In the genomic region with DNA sequence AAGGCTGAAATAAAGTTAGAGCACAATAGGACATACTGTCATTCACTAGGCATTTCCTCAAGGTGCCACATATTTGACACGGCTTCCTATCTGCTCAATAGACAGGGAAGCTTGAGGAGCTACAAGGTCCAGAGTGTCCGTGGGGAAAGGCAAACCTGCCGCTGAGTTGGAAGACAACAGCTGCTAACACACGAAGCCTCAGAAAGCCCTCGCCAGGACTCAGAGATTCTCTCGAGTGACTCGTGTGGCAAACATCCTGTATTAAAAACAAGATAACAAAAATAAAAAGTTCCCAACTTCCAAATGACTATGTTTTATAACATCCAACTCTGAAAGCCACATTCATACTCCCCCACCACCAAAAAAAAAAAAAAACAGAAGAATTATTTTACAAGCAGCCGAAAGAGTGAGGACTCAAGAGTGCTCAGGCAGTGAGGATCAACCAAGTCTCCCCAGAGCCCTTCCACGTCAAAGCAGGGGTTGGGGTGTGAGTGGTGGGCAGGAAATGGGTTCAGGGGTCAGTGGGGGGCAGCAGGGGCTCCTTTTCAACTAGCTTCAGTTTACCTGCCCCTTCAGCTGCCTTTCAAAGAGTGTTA, we compare ENCODE assay signal across 9 cellular contexts.
DNase-seq lines count a peak whose midpoint lies in the region; ATAC-seq, FAIRE-seq and TF ChIP-seq lines count a peak whose summit lies in the region.
"Had no signal": no experiment of that assay in that cellular context is flagged by ENCODE, and none has a peak within 500 bp of the region (broad histone marks: within the 10 kb centered on the region; RNA-seq: fewer than 3 reads in every experiment).

No MANE protein-coding gene starts in this region.

- H3K4me3 ChIP-seq in left ventricle myocardium inferior, result no peak overlapping the region
- no peak overlapping the region for H3K4me3 ChIP-seq in kidney (ENCODE audit: low read length in 2 of 2)
- H3K4me3 ChIP-seq in upper lobe of right lung, result no peak overlapping the region
- H3K4me3 ChIP-seq: SK-N-MC had no signal

- H3K27ac ChIP-seq in left ventricle myocardium inferior (replicated peaks) (peak overlapping the region; percentile 93), kidney (ENCODE audit: low read depth in 2 of 2, low read length in 2 of 2) (peak overlapping the region; percentile 11 to 12), upper lobe of right lung (peak overlapping the region; percentile 48)

- TF ChIP-seq CTCF in left ventricle myocardium inferior (IDR thresholded peaks at IDR 0.05; ENCODE audit: borderline replicate concordance) (no peak), kidney (IDR thresholded peaks at IDR 0.05; ENCODE audit: borderline replicate concordance, extremely low read depth, insufficient read depth) (no peak), upper lobe of right lung (IDR thresholded peaks at IDR 0.05) (no peak), GM13976 (IDR thresholded peaks at IDR 0.05; ENCODE audit: borderline replicate concordance, control extremely low read depth, extremely low read depth, insufficient read depth, missing control alignments) (no peak)

- H3K36me3 ChIP-seq in left ventricle myocardium inferior (no peaks in the 10 kb centered on the region), kidney (ENCODE audit: control insufficient read depth in 1 of 2, insufficient read depth in 2 of 2, low read length in 2 of 2) (peaks cover 0 to 3% of the 10 kb centered on the region in 2 donors), upper lobe of right lung (peaks cover 10% of the 10 kb centered on the region)

- peak overlapping the region; percentile 87 for H3K27ac Mint-ChIP-seq in activated T-helper 17 cell treated with anti-CD3 and anti-CD28 coated beads, Interleukin-2, amount 50 U/mL, for 72 hours

- intact Hi-C loops in left ventricle myocardium inferior (cut with micrococcal nuclease), result no loop called here
- intact Hi-C loops in left cardiac atrium (cut with DNase I), result no loop called here
- intact Hi-C loops in kidney (cut with DNase I), result no loop called here
- intact Hi-C loops in upper lobe of right lung (cut with DNase I), result no loop called here

- in situ Hi-C loops in GM13976 (cut with MboI; ENCODE audit: low sequenced_read_pairs, unreplicated experiment), result no loop called here

- H3K27me3 ChIP-seq in left ventricle myocardium inferior (ENCODE audit: low read depth), result no peaks in the 10 kb centered on the region
- H3K27me3 ChIP-seq in upper lobe of right lung, result no peaks in the 10 kb centered on the region

- no peaks in the 10 kb centered on the region for H3K27me3 Mint-ChIP-seq in activated T-helper 17 cell treated with anti-CD3 and anti-CD28 coated beads, Interleukin-2, amount 50 U/mL, for 72 hours

- H3K4me1 ChIP-seq in left ventricle myocardium inferior, result peaks cover 68% of the 10 kb centered on the region
- peaks cover 26 to 45% of the 10 kb centered on the region in 2 donors for H3K4me1 ChIP-seq in kidney (ENCODE audit: control insufficient read depth in 1 of 2, insufficient read depth in 1 of 2, low read depth in 1 of 2, low read length in 2 of 2)
- peaks cover 61% of the 10 kb centered on the region for H3K4me1 ChIP-seq in upper lobe of right lung

- no peak for FAIRE-seq in kidney (lab: Jason Lieb, UNC)

- peak overlapping the region in 1 of 2 donors; percentile 32 for H3K9ac ChIP-seq in kidney (ENCODE audit: low read length in 2 of 2)

- peak overlapping the region; percentile 76 for H3K4me3 Mint-ChIP-seq in activated T-helper 17 cell treated with anti-CD3 and anti-CD28 coated beads, Interleukin-2, amount 50 U/mL, for 72 hours

- H3K4me1 Mint-ChIP-seq in activated T-helper 17 cell treated with anti-CD3 and anti-CD28 coated beads, Interleukin-2, amount 50 U/mL, for 72 hours, result peaks cover 56% of the 10 kb centered on the region

- peaks cover 5% of the 10 kb centered on the region for H3K9me3 Mint-ChIP-seq in activated T-helper 17 cell treated with anti-CD3 and anti-CD28 coated beads, Interleukin-2, amount 50 U/mL, for 72 hours

- peaks cover 58% of the 10 kb centered on the region for H3K36me3 Mint-ChIP-seq in activated T-helper 17 cell treated with anti-CD3 and anti-CD28 coated beads, Interleukin-2, amount 50 U/mL, for 72 hours (ENCODE audit: low read depth)

- ATAC-seq in left cardiac atrium (no peak), upper lobe of right lung (no peak), HG03045 (IDR thresholded peaks at IDR 0.05; ENCODE audit: unreplicated experiment) (no peak)
- ATAC-seq in activated T-helper 17 cell treated with anti-CD3 and anti-CD28 coated beads, Interleukin-2, amount 50 U/mL, for 72 hours (replicated peaks), result no peak

- H3K9me3 ChIP-seq in left ventricle myocardium inferior (replicated peaks), result no peaks in the 10 kb centered on the region
- H3K9me3 ChIP-seq in kidney (ENCODE audit: control insufficient read depth in 1 of 2, low read length in 2 of 2), result no peaks in the 10 kb centered on the region
- H3K9me3 ChIP-seq in upper lobe of right lung, result no peaks in the 10 kb centered on the region

- DNase-seq in left ventricle myocardium inferior (no peak), left cardiac atrium (no peak), kidney (no peak), upper lobe of right lung (no peak), NCI-H1105 (lab: John Stamatoyannopoulos, UW) (no peak), GM13976 (ENCODE audit: low spot score) (no peak)

Comparison
In these comparisons a context has a peak if more than half of its experiments do, and no peak if none do; other contexts are left out.
1. H3K27ac ChIP-seq: peak in every context shown above with its lines; median percentile 93 in left ventricle myocardium inferior; 48 in upper lobe of right lung; 12 in kidney.